1 cellular context compared by ENCODE assay signal in the genomic region with DNA sequence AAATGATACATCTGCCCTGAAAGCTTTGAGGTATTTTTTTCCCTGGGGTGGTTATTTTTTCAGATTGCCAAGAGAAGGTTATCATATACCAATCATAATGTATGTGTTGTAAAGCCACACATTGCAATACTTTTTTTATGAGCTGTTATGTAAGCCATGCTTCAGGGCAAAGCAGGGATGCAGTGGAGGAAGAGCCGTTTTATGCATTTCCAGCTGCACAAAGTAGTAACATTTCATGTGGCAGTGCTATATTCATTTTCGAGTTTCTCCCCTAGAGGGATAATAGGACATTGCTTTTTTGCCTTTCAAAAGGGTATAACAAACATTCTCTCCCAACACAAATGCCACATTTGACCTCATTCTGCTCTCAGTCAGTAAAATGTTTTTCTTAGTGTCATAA.
TF ChIP-seq lines count a peak whose summit lies in the region.

No MANE protein-coding gene starts in this region.

TF ChIP-seq in IMR-90, 13 proteins besides CTCF, POLR2A, EP300 and RAD21:
- TF ChIP-seq, protein P1, sequence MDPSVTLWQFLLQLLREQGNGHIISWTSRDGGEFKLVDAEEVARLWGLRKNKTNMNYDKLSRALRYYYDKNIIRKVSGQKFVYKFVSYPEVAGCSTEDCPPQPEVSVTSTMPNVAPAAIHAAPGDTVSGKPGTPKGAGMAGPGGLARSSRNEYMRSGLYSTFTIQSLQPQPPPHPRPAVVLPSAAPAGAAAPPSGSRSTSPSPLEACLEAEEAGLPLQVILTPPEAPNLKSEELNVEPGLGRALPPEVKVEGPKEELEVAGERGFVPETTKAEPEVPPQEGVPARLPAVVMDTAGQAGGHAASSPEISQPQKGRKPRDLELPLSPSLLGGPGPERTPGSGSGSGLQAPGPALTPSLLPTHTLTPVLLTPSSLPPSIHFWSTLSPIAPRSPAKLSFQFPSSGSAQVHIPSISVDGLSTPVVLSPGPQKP (IDR thresholded peaks at IDR 0.05; ENCODE audit: borderline replicate concordance, low read depth, low read length), result no peak
- TF ChIP-seq MAZ (IDR thresholded peaks at IDR 0.05; ENCODE audit: borderline replicate concordance, low read depth, low read length) (no peak), BHLHE40 (IDR thresholded peaks at IDR 0.05; ENCODE audit: low read depth, low read length) (no peak), NFE2L2 (IDR thresholded peaks at IDR 0.05; ENCODE audit: low read depth, low read length) (no peak), CEBPB (IDR thresholded peaks at IDR 0.05; ENCODE audit: low read depth, low read length) (no peak), CHD1 (IDR thresholded peaks at IDR 0.05; ENCODE audit: low read depth, low read length) (no peak), RFX5 (IDR thresholded peaks at IDR 0.05; ENCODE audit: low read depth, low read length) (no peak), RCOR1 (IDR thresholded peaks at IDR 0.05; ENCODE audit: insufficient replicate concordance, low read length) (no peak), FOS (IDR thresholded peaks at IDR 0.05; ENCODE audit: low read depth, low read length) (no peak), MAFK (IDR thresholded peaks at IDR 0.05; ENCODE audit: low read depth, low read length) (no peak)
- TF ChIP-seq, protein P2, sequence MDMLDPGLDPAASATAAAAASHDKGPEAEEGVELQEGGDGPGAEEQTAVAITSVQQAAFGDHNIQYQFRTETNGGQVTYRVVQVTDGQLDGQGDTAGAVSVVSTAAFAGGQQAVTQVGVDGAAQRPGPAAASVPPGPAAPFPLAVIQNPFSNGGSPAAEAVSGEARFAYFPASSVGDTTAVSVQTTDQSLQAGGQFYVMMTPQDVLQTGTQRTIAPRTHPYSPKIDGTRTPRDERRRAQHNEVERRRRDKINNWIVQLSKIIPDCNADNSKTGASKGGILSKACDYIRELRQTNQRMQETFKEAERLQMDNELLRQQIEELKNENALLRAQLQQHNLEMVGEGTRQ (IDR thresholded peaks at IDR 0.05; ENCODE audit: low read depth, low read length), result no peak
TF ChIP-seq in IMR-90: peak in this region for 0.
